9 cellular contexts compared by ENCODE assay signal in the genomic region with DNA sequence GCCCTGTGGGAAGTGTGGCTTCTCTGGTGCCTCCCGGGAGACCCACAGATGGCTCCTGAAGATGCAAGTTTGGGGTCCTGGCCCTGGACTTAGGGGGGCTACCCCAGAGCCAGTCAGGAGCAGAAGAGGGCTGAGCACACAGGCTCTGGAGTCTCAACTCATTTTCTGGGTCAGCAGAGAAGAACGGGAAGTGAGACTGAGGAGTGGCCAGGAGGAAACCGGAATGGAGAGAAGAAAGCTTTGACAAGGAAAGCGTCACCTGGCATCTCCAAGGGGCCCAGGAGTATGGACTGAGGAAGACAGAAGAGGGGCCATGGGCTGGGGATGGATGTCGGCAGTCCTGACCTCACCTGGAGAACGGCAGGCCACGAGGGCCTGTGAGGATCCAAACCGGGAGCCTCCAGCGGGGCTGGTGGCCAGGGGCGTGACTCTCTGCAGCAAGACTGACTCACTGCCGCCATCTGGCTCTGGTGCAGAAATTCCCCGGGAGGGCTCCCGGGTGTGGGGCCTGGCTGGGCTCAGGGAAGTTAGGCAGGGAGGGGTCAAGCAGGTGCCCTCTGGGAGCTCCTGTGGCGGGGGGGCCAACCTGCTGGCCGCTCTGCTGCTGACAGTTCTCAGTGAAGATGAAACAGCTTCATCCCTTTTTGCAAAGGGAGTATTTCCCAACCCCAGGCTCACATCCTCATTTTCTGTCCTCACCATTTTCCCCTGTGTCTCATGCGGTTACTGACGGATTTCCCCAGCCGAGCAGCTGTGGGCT. TPM values are rescaled to one million over a fixed set of nuclear protein-coding genes. Genes with fewer than 3 reads are reported as not detected.
DNase-seq lines count a peak whose midpoint lies in the region; ATAC-seq and TF ChIP-seq lines count a peak whose summit lies in the region.
"Had no signal": no experiment of that assay in that cellular context is flagged by ENCODE, and none has a peak within 500 bp of the region (broad histone marks: within the 10 kb centered on the region; RNA-seq: fewer than 3 reads in every experiment).

No MANE protein-coding gene starts in this region.

- H3K36me3 ChIP-seq in HEK293 (ENCODE audit: control insufficient read depth in 2 of 2, insufficient read depth in 1 of 2, low read length in 2 of 2) = peaks cover 17 to 57% of the 10 kb centered on the region in 2 experiments; a peak in 2 of 3 replicates

- no peaks in the 10 kb centered on the region for H3K27me3 Mint-ChIP-seq in T-helper 17 cell
- no peaks in the 10 kb centered on the region for H3K27me3 Mint-ChIP-seq in stimulated activated memory B cell treated with anti-CD40 and anti-IgM and Interleukin-4, amounts not matched to agents 10 μg/mL and 1 μg/mL and 100 μg/mL, for 72 hours

- POLR2A ChIA-PET in HEK293 (lab: Yijun Ruan, JAX) = no interaction called here

- H3K27me3 ChIP-seq in right cardiac atrium (ENCODE audit: control insufficient read depth, insufficient read depth) = no peaks in the 10 kb centered on the region

- H3K9me3 Mint-ChIP-seq in stimulated activated memory B cell treated with anti-CD40 and anti-IgM and Interleukin-4, amounts not matched to agents 10 μg/mL and 1 μg/mL and 100 μg/mL, for 72 hours = no peaks in the 10 kb centered on the region

- H3K27ac ChIP-seq in HEK293 (ENCODE audit: extremely low read depth, low read depth, low read length) (no peak overlapping the region), right cardiac atrium (ENCODE audit: low read length) (peak overlapping the region; percentile 25), coronary artery (peak overlapping the region in 1 of 2 donors; percentile 71)

- H3K4me3 ChIP-seq in HEK293 (ENCODE audit: low read depth, low read length) (no peak overlapping the region), right cardiac atrium (ENCODE audit: low read length) (no peak overlapping the region), coronary artery (no peak overlapping the region)

- WGBS in right cardiac atrium = 69% methylated on average over 18 of the region's 18 CpGs

- CTCF ChIA-PET in HEK293 (lab: Yijun Ruan, JAX) = interaction anchor here (0.6 to 1.5 kb wide), 3 partner anchors 13 to 568 kb away, joined by 3 to 4 read pairs (median 3); no protein-coding TSS in a partner anchor

- H3K4me1 Mint-ChIP-seq in T-helper 17 cell = peaks cover 8% of the 10 kb centered on the region
- H3K4me1 Mint-ChIP-seq in stimulated activated memory B cell treated with anti-CD40 and anti-IgM and Interleukin-4, amounts not matched to agents 10 μg/mL and 1 μg/mL and 100 μg/mL, for 72 hours = peaks cover 14% of the 10 kb centered on the region

- H3K4me3 Mint-ChIP-seq in T-helper 17 cell = no peak overlapping the region
- H3K4me3 Mint-ChIP-seq in stimulated activated memory B cell treated with anti-CD40 and anti-IgM and Interleukin-4, amounts not matched to agents 10 μg/mL and 1 μg/mL and 100 μg/mL, for 72 hours = no peak overlapping the region

- H3K9me3 ChIP-seq in HEK293 (ENCODE audit: control insufficient read depth, insufficient read depth, low read depth, low read length) (no peaks in the 10 kb centered on the region), T-helper 17 cell (ENCODE audit: control insufficient read depth, low read length, poor library complexity, severe bottlenecking) (no peaks in the 10 kb centered on the region), right cardiac atrium (ENCODE audit: control insufficient read depth, low read length) (no peaks in the 10 kb centered on the region)

- DNase-seq in T-helper 17 cell (no peak), right cardiac atrium (peak in 2 of 3 donors; percentile 72 to 74), cortex of kidney (lab: John Stamatoyannopoulos, UW) (no peak), coronary artery (ENCODE audit: low spot score) (no peak)
- DNase-seq in stimulated activated CD8-positive, alpha-beta memory T cell treated with anti-CD3 and anti-CD28 coated beads, Interleukin-4, amount 100 ng/mL, for 48 hours = no peak
- DNase-seq: activated T-cell treated with anti-CD3 and anti-CD28 coated beads for 4 hours had no signal

- intact Hi-C loops in right cardiac atrium (cut with DNase I) = no loop called here

- H3K36me3 Mint-ChIP-seq in T-helper 17 cell (ENCODE audit: low read depth) = peaks cover 5% of the 10 kb centered on the region
- peaks cover 62% of the 10 kb centered on the region for H3K36me3 Mint-ChIP-seq in stimulated activated memory B cell treated with anti-CD40 and anti-IgM and Interleukin-4, amounts not matched to agents 10 μg/mL and 1 μg/mL and 100 μg/mL, for 72 hours

- no peak for TF ChIP-seq CTCF in HEK293 (tag by site-specific recombination; IDR thresholded peaks at IDR 0.05)
- TF ChIP-seq CTCF in coronary artery (IDR thresholded peaks at IDR 0.05) = no peak

- ATAC-seq in T-helper 17 cell (peak; percentile 28), right cardiac atrium (peak; percentile 34 to 42), GM19351 (IDR thresholded peaks at IDR 0.05; ENCODE audit: unreplicated experiment) (no peak)
- peak; percentile 58 for ATAC-seq in stimulated activated memory B cell treated with anti-CD40 and anti-IgM and Interleukin-4, amounts not matched to agents 10 μg/mL and 1 μg/mL and 100 μg/mL, for 72 hours

- H3K4me1 ChIP-seq in HEK293 (ENCODE audit: control insufficient read depth, insufficient read depth, low read length) (no peaks in the 10 kb centered on the region), right cardiac atrium (ENCODE audit: control insufficient read depth, insufficient read depth, low read length) (no peaks in the 10 kb centered on the region)

- H3K27ac Mint-ChIP-seq in T-helper 17 cell = no peak overlapping the region
- H3K27ac Mint-ChIP-seq in stimulated activated memory B cell treated with anti-CD40 and anti-IgM and Interleukin-4, amounts not matched to agents 10 μg/mL and 1 μg/mL and 100 μg/mL, for 72 hours = peak overlapping the region; percentile 57

TF ChIP-seq in HEK293, 187 proteins besides CTCF, POLR2A, EP300 and RAD21:
- TF ChIP-seq, protein P1, sequence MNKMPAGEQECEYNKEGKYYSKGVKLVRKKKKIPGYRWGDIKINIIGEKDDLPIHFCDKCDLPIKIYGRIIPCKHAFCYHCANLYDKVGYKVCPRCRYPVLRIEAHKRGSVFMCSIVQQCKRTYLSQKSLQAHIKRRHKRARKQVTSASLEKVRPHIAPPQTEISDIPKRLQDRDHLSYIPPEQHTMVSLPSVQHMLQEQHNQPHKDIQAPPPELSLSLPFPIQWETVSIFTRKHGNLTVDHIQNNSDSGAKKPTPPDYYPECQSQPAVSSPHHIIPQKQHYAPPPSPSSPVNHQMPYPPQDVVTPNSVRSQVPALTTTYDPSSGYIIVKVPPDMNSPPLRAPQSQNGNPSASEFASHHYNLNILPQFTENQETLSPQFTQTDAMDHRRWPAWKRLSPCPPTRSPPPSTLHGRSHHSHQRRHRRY (tag by site-specific recombination; IDR thresholded peaks at IDR 0.05) = no peak
- TF ChIP-seq ZEB2 (tag by site-specific recombination; IDR thresholded peaks at IDR 0.05) (no peak), SCRT2 (tag by site-specific recombination; IDR thresholded peaks at IDR 0.05) (no peak), ZNF600 (tag by site-specific recombination; IDR thresholded peaks at IDR 0.05) (no peak), ZFP3 (tag by site-specific recombination; IDR thresholded peaks at IDR 0.05; ENCODE audit: low read depth) (no peak)
- TF ChIP-seq, protein P2, sequence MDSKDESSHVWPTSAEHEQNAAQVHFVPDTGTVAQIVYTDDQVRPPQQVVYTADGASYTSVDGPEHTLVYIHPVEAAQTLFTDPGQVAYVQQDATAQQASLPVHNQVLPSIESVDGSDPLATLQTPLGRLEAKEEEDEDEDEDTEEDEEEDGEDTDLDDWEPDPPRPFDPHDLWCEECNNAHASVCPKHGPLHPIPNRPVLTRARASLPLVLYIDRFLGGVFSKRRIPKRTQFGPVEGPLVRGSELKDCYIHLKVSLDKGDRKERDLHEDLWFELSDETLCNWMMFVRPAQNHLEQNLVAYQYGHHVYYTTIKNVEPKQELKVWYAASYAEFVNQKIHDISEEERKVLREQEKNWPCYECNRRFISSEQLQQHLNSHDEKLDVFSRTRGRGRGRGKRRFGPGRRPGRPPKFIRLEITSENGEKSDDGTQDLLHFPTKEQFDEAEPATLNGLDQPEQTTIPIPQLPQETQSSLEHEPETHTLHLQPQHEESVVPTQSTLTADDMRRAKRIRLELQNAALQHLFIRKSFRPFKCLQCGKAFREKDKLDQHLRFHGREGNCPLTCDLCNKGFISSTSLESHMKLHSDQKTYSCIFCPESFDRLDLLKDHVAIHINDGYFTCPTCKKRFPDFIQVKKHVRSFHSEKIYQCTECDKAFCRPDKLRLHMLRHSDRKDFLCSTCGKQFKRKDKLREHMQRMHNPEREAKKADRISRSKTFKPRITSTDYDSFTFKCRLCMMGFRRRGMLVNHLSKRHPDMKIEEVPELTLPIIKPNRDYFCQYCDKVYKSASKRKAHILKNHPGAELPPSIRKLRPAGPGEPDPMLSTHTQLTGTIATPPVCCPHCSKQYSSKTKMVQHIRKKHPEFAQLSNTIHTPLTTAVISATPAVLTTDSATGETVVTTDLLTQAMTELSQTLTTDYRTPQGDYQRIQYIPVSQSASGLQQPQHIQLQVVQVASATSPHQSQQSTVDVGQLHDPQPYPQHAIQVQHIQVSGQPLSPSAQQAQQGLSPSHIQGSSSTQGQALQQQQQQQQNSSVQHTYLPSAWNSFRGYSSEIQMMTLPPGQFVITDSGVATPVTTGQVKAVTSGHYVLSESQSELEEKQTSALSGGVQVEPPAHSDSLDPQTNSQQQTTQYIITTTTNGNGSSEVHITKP (tag by site-specific recombination; IDR thresholded peaks at IDR 0.05) = peak; percentile 45; the same call in 1 of the 2 replicates

RNA-seq across cellular contexts. Expression of a gene that starts 23.6 kb away (rescaled TPM):
- total RNA-seq in T-helper 17 cell = 10 to 100 TPM; 19.6 to 26.8 TPM
- 1 to 10 TPM; 7.9 to 9.9 (median 9.1) TPM for total RNA-seq in right cardiac atrium
- 5.4 TPM for polyA plus RNA-seq in right cardiac atrium

RNA-seq across cellular contexts. Expression of a gene that starts 49.8 kb away (rescaled TPM):
- total RNA-seq in T-helper 17 cell (10 to 100 TPM; 62.2 to 69.4 TPM), right cardiac atrium (100 to 1,000 TPM; 145 to 164 (median 153) TPM)
- polyA plus RNA-seq in right cardiac atrium = 110 TPM

RNA-seq across cellular contexts. Expression of a gene that starts 59.8 kb away (rescaled TPM):
- total RNA-seq in T-helper 17 cell = 10 to 100 TPM; 38.3 to 38.4 TPM
- total RNA-seq in right cardiac atrium = 100 to 1,000 TPM in 1 of 4 donors, 10 to 100 TPM in 3; 56.0 to 114 (median 79.5) TPM
- 58.1 TPM for polyA plus RNA-seq in right cardiac atrium

Comparison
In these comparisons a context has a peak if more than half of its experiments do, and no peak if none do; other contexts are left out.
1. DNase-seq: peak in right cardiac atrium (2 of 3); none in T-helper 17 cell (0 of 3), stimulated activated CD8-positive, alpha-beta memory T cell treated with anti-CD3 and anti-CD28 coated beads, Interleukin-4, amount 100 ng/mL, for 48 hours (single experiment), cortex of kidney (single experiment) and coronary artery (single experiment).